ENCODE assay signal across 8 cellular contexts in genomic region chr19:52138614-52139290, GRCh38. TPM values are rescaled to one million over a fixed set of nuclear protein-coding genes. Genes with fewer than 3 reads are reported as not detected.
DNase-seq lines count a peak whose midpoint lies in the region; ATAC-seq, FAIRE-seq and TF ChIP-seq lines count a peak whose summit lies in the region.

No MANE protein-coding gene starts in this region.

- intact Hi-C loops in activated T-helper 1 cell treated with anti-CD3 and anti-CD28 coated beads, Interleukin-12 subunit alpha, Interleukin-12 subunit beta, Interleukin-2, Interleukin-4 antibody, amounts not matched to agents 30 ng/mL and 10 ng/mL and 1 ng/mL, durations not matched to agents 14 hours and 24 hours and 36 hours (cut with micrococcal nuclease), result loop anchor here (1.0 to 5.0 kb wide), 8 partner anchors 43 to 964 kb away; partner anchors contain the start of genes ZNF160, ZNF432, ZNF614 and ZNF766
- intact Hi-C loops in left cardiac atrium (cut with DNase I), result loop anchor here (1.0 to 5.0 kb wide), 2 partner anchors 99 kb away; no protein-coding TSS in a partner anchor

- peak overlapping the region; percentile 98 for H3K4me3 Mint-ChIP-seq in activated T-helper 1 cell treated with anti-CD3 and anti-CD28 coated beads, Interleukin-12 subunit alpha, Interleukin-12 subunit beta, Interleukin-2, Interleukin-4 antibody, amounts not matched to agents 30 ng/mL and 10 ng/mL and 1 ng/mL, durations not matched to agents 14 hours and 24 hours and 36 hours

- no peak for TF ChIP-seq EP300 in A549 (IDR thresholded peaks at IDR 0.05)

- FAIRE-seq in A549 (lab: Jason Lieb, UNC) (no peak), GM12891 (lab: Jason Lieb, UNC) (no peak)

- no peak for TF ChIP-seq CTCF in A549 (IDR thresholded peaks at IDR 0.05)

- no peak for TF ChIP-seq POLR2A in A549 (IDR thresholded peaks at IDR 0.05; ENCODE audit: low read length)
- no peak for TF ChIP-seq POLR2A in GM12891 (IDR thresholded peaks at IDR 0.05; ENCODE audit: low read depth, low read length)

- peaks cover 19% of the 10 kb centered on the region for H3K36me3 Mint-ChIP-seq in activated T-helper 1 cell treated with anti-CD3 and anti-CD28 coated beads, Interleukin-12 subunit alpha, Interleukin-12 subunit beta, Interleukin-2, Interleukin-4 antibody, amounts not matched to agents 30 ng/mL and 10 ng/mL and 1 ng/mL, durations not matched to agents 14 hours and 24 hours and 36 hours (ENCODE audit: low read depth)

- H3K27me3 Mint-ChIP-seq in activated T-helper 1 cell treated with anti-CD3 and anti-CD28 coated beads, Interleukin-12 subunit alpha, Interleukin-12 subunit beta, Interleukin-2, Interleukin-4 antibody, amounts not matched to agents 30 ng/mL and 10 ng/mL and 1 ng/mL, durations not matched to agents 14 hours and 24 hours and 36 hours (ENCODE audit: insufficient read depth), result no peaks in the 10 kb centered on the region

- H3K4me2 ChIP-seq in A549, result peak overlapping the region; percentile 80

- peaks cover 88% of the 10 kb centered on the region for H3K9me3 ChIP-seq in A549

- no peak for DNase-seq in A549 (ENCODE audit: low read depth in 1 of 2, low spot score in 1 of 2)
- DNase-seq in GM12891 (ENCODE audit: insufficient read length, low spot score), result peak; percentile 13
- DNase-seq in NCI-H510A treated with DMSO at 0.1 percent for 48 hours (lab: John Stamatoyannopoulos, UW), result peak; percentile 26
- DNase-seq in activated T-helper 1 cell treated with anti-CD3 and anti-CD28 coated beads, Interleukin-12 subunit alpha, Interleukin-12 subunit beta, Interleukin-2, Interleukin-4 antibody, amounts not matched to agents 30 ng/mL and 10 ng/mL and 1 ng/mL, durations not matched to agents 14 hours and 24 hours and 36 hours (ENCODE audit: low spot score), result peak; percentile 1
- DNase-seq in left cardiac atrium, result peak; percentile 29
- DNase-seq in pons (ENCODE audit: low spot score), result peak; percentile 11
- no peak for DNase-seq in central memory CD4-positive, alpha-beta T cell

- peaks cover 23% of the 10 kb centered on the region for H3K4me1 Mint-ChIP-seq in activated T-helper 1 cell treated with anti-CD3 and anti-CD28 coated beads, Interleukin-12 subunit alpha, Interleukin-12 subunit beta, Interleukin-2, Interleukin-4 antibody, amounts not matched to agents 30 ng/mL and 10 ng/mL and 1 ng/mL, durations not matched to agents 14 hours and 24 hours and 36 hours (ENCODE audit: low read depth)

- no peaks in the 10 kb centered on the region for H3K4me1 ChIP-seq in A549

- ATAC-seq in A549 (no peak), left cardiac atrium (peak in 1 of 2 donors; percentile 25), GM21515 (IDR thresholded peaks at IDR 0.05; ENCODE audit: unreplicated experiment) (no peak)

- no peak overlapping the region for H3K27ac ChIP-seq in A549

- H3K9me3 Mint-ChIP-seq in activated T-helper 1 cell treated with anti-CD3 and anti-CD28 coated beads, Interleukin-12 subunit alpha, Interleukin-12 subunit beta, Interleukin-2, Interleukin-4 antibody, amounts not matched to agents 30 ng/mL and 10 ng/mL and 1 ng/mL, durations not matched to agents 14 hours and 24 hours and 36 hours, result peaks cover 34% of the 10 kb centered on the region

- 18% methylated on average over 19 of the region's 19 CpGs for WGBS in A549 (ENCODE audit: missing lambda C conversion rate)

- no peak for TF ChIP-seq RAD21 in A549 (conservative IDR thresholded peaks at IDR 0.05 in 1 of 2, IDR thresholded peaks at IDR 0.05 in 1 of 2)

- H3K27ac Mint-ChIP-seq in activated T-helper 1 cell treated with anti-CD3 and anti-CD28 coated beads, Interleukin-12 subunit alpha, Interleukin-12 subunit beta, Interleukin-2, Interleukin-4 antibody, amounts not matched to agents 30 ng/mL and 10 ng/mL and 1 ng/mL, durations not matched to agents 14 hours and 24 hours and 36 hours, result peak overlapping the region; percentile 94

- POLR2A ChIA-PET in A549 (lab: Yijun Ruan, JAX), result no interaction called here

- CTCF ChIA-PET in A549 (lab: Yijun Ruan, JAX), result interaction anchor here (1.4 to 1.9 kb wide), 4 partner anchors 10 to 94 kb away, joined by 3 to 4 read pairs (median 4); no protein-coding TSS in a partner anchor

- peak overlapping the region; percentile 64 for H3K4me3 ChIP-seq in A549

TF ChIP-seq in A549, 52 proteins besides CTCF, POLR2A, EP300 and RAD21 (continues in another document):
- TF ChIP-seq NFE2L2 (conservative IDR thresholded peaks at IDR 0.05; ENCODE audit: low read length), result no peak
- TF ChIP-seq MAZ (IDR thresholded peaks at IDR 0.05; ENCODE audit: borderline replicate concordance, low read depth, low read length), result no peak
- TF ChIP-seq SMC3 (IDR thresholded peaks at IDR 0.05), result no peak
- TF ChIP-seq CHD2 (IDR thresholded peaks at IDR 0.05; ENCODE audit: low read length, partially characterized antibody), result no peak

TF ChIP-seq in GM12891, 5 proteins besides CTCF, POLR2A, EP300 and RAD21:
- no peak for TF ChIP-seq POU2F2 (IDR thresholded peaks at IDR 0.05; ENCODE audit: low read depth, low read length)
- no peak for TF ChIP-seq POLR2AphosphoS5 (IDR thresholded peaks at IDR 0.05; ENCODE audit: low read depth, low read length)
- TF ChIP-seq TAF1 (IDR thresholded peaks at IDR 0.05; ENCODE audit: low read depth, low read length), result no peak
- no peak for TF ChIP-seq SPI1 (IDR thresholded peaks at IDR 0.05; ENCODE audit: low read depth, low read length)
- TF ChIP-seq PAX5 (IDR thresholded peaks at IDR 0.05; ENCODE audit: insufficient read depth, low read length, severe bottlenecking), result no peak

RNA-seq across cellular contexts. Expression of gene ZNF616, which starts 1.0 kb away (rescaled TPM):
- polyA plus RNA-seq in A549 (2011; rRNA removed) (1.8 and 1.9 TPM in 2 replicates), A549 (2017; fragmentation: RNase III; extraction: RNeasy Plus Mini Kit Qiagen cat#74134 plus additional on column Dnase treatment) (0.90 to 1.3 TPM (median 1.2 TPM) in 3 replicates)
- 0.22 and 0.25 TPM in 2 replicates for polyA plus RNA-seq in A549 (2012; cell fraction: cytosol; rRNA removed)
- 0.13 and 0.17 TPM in 2 replicates for polyA plus RNA-seq in A549 (2012; cell fraction: nucleus; rRNA removed)
- 2.6 and 3.8 TPM in 2 replicates for polyA minus RNA-seq in A549 (2011; rRNA and poly(A)+ RNA removed)
- 1.4 TPM for polyA plus RNA-seq in GM12891 (2012; ENCODE audit: low read depth, missing spikeins)
- total RNA-seq in activated T-helper 1 cell treated with anti-CD3 and anti-CD28 coated beads, Interleukin-12 subunit alpha, Interleukin-12 subunit beta, Interleukin-2, Interleukin-4 antibody, amounts not matched to agents 30 ng/mL and 10 ng/mL and 1 ng/mL, durations not matched to agents 14 hours and 24 hours and 36 hours, result 4.1 and 6.7 TPM in 2 replicates
- total RNA-seq in left cardiac atrium, result 1 to 10 TPM; 5.4 to 7.8 TPM

RNA-seq across cellular contexts. Expression of gene ZNF836, which starts 32.7 kb away (rescaled TPM):
- polyA plus RNA-seq in A549 (2011; rRNA removed), result 0.83 and 0.85 TPM in 2 replicates
- 0.36 and 0.41 TPM in 2 replicates for polyA plus RNA-seq in A549 (2012; cell fraction: cytosol; rRNA removed)
- 0.21 and 0.52 TPM in 2 replicates for polyA plus RNA-seq in A549 (2012; cell fraction: nucleus; rRNA removed)
- polyA plus RNA-seq in A549 (2017; fragmentation: RNase III; extraction: RNeasy Plus Mini Kit Qiagen cat#74134 plus additional on column Dnase treatment), result 0.50 to 0.81 TPM (median 0.76 TPM) in 3 replicates
- polyA minus RNA-seq in A549 (2011; rRNA and poly(A)+ RNA removed), result 0.19 and 1.0 TPM in 2 replicates
- polyA plus RNA-seq in GM12891 (2012; ENCODE audit: low read depth, missing spikeins), result 4.7 TPM
- total RNA-seq in activated T-helper 1 cell treated with anti-CD3 and anti-CD28 coated beads, Interleukin-12 subunit alpha, Interleukin-12 subunit beta, Interleukin-2, Interleukin-4 antibody, amounts not matched to agents 30 ng/mL and 10 ng/mL and 1 ng/mL, durations not matched to agents 14 hours and 24 hours and 36 hours, result 7.8 and 10.8 TPM in 2 replicates
- 10 to 100 TPM in 1 of 2 donors, 1 to 10 TPM in 1; 8.9 to 10.5 TPM for total RNA-seq in left cardiac atrium

RNA-seq across cellular contexts. Expression of gene ZNF841, which starts 43.2 kb away (rescaled TPM):
- polyA plus RNA-seq in A549 (2011; rRNA removed) (4.9 and 5.3 TPM in 2 replicates), A549 (2017; fragmentation: RNase III; extraction: RNeasy Plus Mini Kit Qiagen cat#74134 plus additional on column Dnase treatment) (2.2 to 3.0 TPM (median 2.4 TPM) in 3 replicates)
- polyA plus RNA-seq in A549 (2012; cell fraction: cytosol; rRNA removed), result 0.98 and 1.6 TPM in 2 replicates
- polyA plus RNA-seq in A549 (2012; cell fraction: nucleus; rRNA removed), result 1.8 and 3.4 TPM in 2 replicates
- polyA minus RNA-seq in A549 (2011; rRNA and poly(A)+ RNA removed), result 5.5 and 9.3 TPM in 2 replicates
- polyA plus RNA-seq in GM12891 (2012; ENCODE audit: low read depth, missing spikeins), result 5.5 TPM
- total RNA-seq in activated T-helper 1 cell treated with anti-CD3 and anti-CD28 coated beads, Interleukin-12 subunit alpha, Interleukin-12 subunit beta, Interleukin-2, Interleukin-4 antibody, amounts not matched to agents 30 ng/mL and 10 ng/mL and 1 ng/mL, durations not matched to agents 14 hours and 24 hours and 36 hours, result 13.7 and 16.1 TPM in 2 replicates
- total RNA-seq in left cardiac atrium, result 10 to 100 TPM; 10.4 to 12.1 TPM

RNA-seq across cellular contexts. Expression of gene PPP2R1A, which starts 51.1 kb away (rescaled TPM):
- polyA plus RNA-seq in A549 (2011; rRNA removed), result 145 and 201 TPM in 2 replicates
- polyA plus RNA-seq in A549 (2012; cell fraction: cytosol; rRNA removed), result 233 and 279 TPM in 2 replicates
- 361 and 420 TPM in 2 replicates for polyA plus RNA-seq in A549 (2012; cell fraction: nucleus; rRNA removed)
- 144 to 158 TPM (median 154 TPM) in 3 replicates for polyA plus RNA-seq in A549 (2017; fragmentation: RNase III; extraction: RNeasy Plus Mini Kit Qiagen cat#74134 plus additional on column Dnase treatment)
- polyA minus RNA-seq in A549 (2011; rRNA and poly(A)+ RNA removed), result 587 and 668 TPM in 2 replicates
- polyA plus RNA-seq in GM12891 (2012; ENCODE audit: low read depth, missing spikeins), result 145 TPM
- total RNA-seq in activated T-helper 1 cell treated with anti-CD3 and anti-CD28 coated beads, Interleukin-12 subunit alpha, Interleukin-12 subunit beta, Interleukin-2, Interleukin-4 antibody, amounts not matched to agents 30 ng/mL and 10 ng/mL and 1 ng/mL, durations not matched to agents 14 hours and 24 hours and 36 hours, result 214 and 215 TPM in 2 replicates
- 100 to 1,000 TPM; 276 to 389 TPM for total RNA-seq in left cardiac atrium

Comparison
In these comparisons a context has a peak if more than half of its experiments do, and no peak if none do; other contexts are left out.
1. DNase-seq: peak in GM12891 (single experiment), NCI-H510A treated with DMSO at 0.1 percent for 48 hours (single experiment), activated T-helper 1 cell treated with anti-CD3 and anti-CD28 coated beads, Interleukin-12 subunit alpha, Interleukin-12 subunit beta, Interleukin-2, Interleukin-4 antibody, amounts not matched to agents 30 ng/mL and 10 ng/mL and 1 ng/mL, durations not matched to agents 14 hours and 24 hours and 36 hours (single experiment), left cardiac atrium (single experiment) and pons (single experiment); none in A549 (0 of 2) and central memory CD4-positive, alpha-beta T cell (single experiment).